Comparison of ENCODE assay signal across 1 cellular context in genomic region chr7:70698219-70698832, GRCh38.
TF ChIP-seq lines count a peak whose summit lies in the region.

No MANE protein-coding gene starts in this region.

TF ChIP-seq in GM12878, 131 proteins besides CTCF, POLR2A, EP300 and RAD21 (continued from another document and continues in another):
- no peak for TF ChIP-seq MLLT1 (IDR thresholded peaks at IDR 0.05)
- TF ChIP-seq CUX1 (IDR thresholded peaks at IDR 0.05; ENCODE audit: insufficient replicate concordance, low read depth, low read length) = no peak
- TF ChIP-seq YY1 (IDR thresholded peaks at IDR 0.05; ENCODE audit: low read depth, low read length) = peak; percentile 41; the same call in 1 of the 2 replicates
- no peak for TF ChIP-seq ZNF687 (IDR thresholded peaks at IDR 0.05)
- no peak for TF ChIP-seq ZBTB4 (CRISPR knock-in tag; IDR thresholded peaks at IDR 0.05)
- peak; percentile 54 for TF ChIP-seq SKIL (IDR thresholded peaks at IDR 0.05; ENCODE audit: low read depth, poor library complexity, severe bottlenecking)
- TF ChIP-seq GATAD2B (conservative IDR thresholded peaks at IDR 0.05; ENCODE audit: low read depth) = no peak
- no peak for TF ChIP-seq NFYA (IDR thresholded peaks at IDR 0.05; ENCODE audit: borderline replicate concordance, low read depth, low read length)
- no peak for TF ChIP-seq ATF2 (IDR thresholded peaks at IDR 0.05; ENCODE audit: low read length)
- no peak for TF ChIP-seq EGR1 (IDR thresholded peaks at IDR 0.05; ENCODE audit: borderline replicate concordance in 1 of 2, low read depth in 2 of 2, low read length in 2 of 2)
- TF ChIP-seq ZNF24 (IDR thresholded peaks at IDR 0.05) = no peak
- peak; percentile 74 for TF ChIP-seq E2F4 (IDR thresholded peaks at IDR 0.05; ENCODE audit: low read depth, low read length)
- TF ChIP-seq YBX1 (IDR thresholded peaks at IDR 0.05) = no peak
- TF ChIP-seq IRF3 (IDR thresholded peaks at IDR 0.05) = no peak
- no peak for TF ChIP-seq PML (IDR thresholded peaks at IDR 0.05; ENCODE audit: low read length)
- TF ChIP-seq ATF7 (IDR thresholded peaks at IDR 0.05; ENCODE audit: low read depth) = no peak
- TF ChIP-seq CREM (IDR thresholded peaks at IDR 0.05; ENCODE audit: low read depth) = no peak
- TF ChIP-seq POU2F2 (IDR thresholded peaks at IDR 0.05; ENCODE audit: borderline replicate concordance, low read depth, low read length) = 0 out of 3 replicates have a peak, but pooled peaks have one; percentile 36
- no peak for TF ChIP-seq IRF5 (IDR thresholded peaks at IDR 0.05; ENCODE audit: borderline replicate concordance)
- no peak for TF ChIP-seq GABPA (IDR thresholded peaks at IDR 0.05; ENCODE audit: low read depth)
- no peak for TF ChIP-seq BACH1 (IDR thresholded peaks at IDR 0.05; ENCODE audit: borderline replicate concordance)
- TF ChIP-seq NR2C2 (IDR thresholded peaks at IDR 0.05; ENCODE audit: borderline replicate concordance, control insufficient read depth, insufficient read length, low read depth) = no peak
- TF ChIP-seq RELA (IDR thresholded peaks at IDR 0.05; ENCODE audit: borderline replicate concordance, partially characterized antibody) = no peak
- peak; percentile 39 to 51; a peak in 2 of 4 replicates for TF ChIP-seq IKZF2 (IDR thresholded peaks at IDR 0.05)
- peak; percentile 86 for TF ChIP-seq SMC3 (IDR thresholded peaks at IDR 0.05; ENCODE audit: borderline replicate concordance, low read length)
- no peak for TF ChIP-seq RUNX3 (IDR thresholded peaks at IDR 0.05; ENCODE audit: low read length)
- no peak for TF ChIP-seq CEBPZ (IDR thresholded peaks at IDR 0.05; ENCODE audit: low read depth, low read length)
